1 cellular context compared by ENCODE assay signal in the genomic region with DNA sequence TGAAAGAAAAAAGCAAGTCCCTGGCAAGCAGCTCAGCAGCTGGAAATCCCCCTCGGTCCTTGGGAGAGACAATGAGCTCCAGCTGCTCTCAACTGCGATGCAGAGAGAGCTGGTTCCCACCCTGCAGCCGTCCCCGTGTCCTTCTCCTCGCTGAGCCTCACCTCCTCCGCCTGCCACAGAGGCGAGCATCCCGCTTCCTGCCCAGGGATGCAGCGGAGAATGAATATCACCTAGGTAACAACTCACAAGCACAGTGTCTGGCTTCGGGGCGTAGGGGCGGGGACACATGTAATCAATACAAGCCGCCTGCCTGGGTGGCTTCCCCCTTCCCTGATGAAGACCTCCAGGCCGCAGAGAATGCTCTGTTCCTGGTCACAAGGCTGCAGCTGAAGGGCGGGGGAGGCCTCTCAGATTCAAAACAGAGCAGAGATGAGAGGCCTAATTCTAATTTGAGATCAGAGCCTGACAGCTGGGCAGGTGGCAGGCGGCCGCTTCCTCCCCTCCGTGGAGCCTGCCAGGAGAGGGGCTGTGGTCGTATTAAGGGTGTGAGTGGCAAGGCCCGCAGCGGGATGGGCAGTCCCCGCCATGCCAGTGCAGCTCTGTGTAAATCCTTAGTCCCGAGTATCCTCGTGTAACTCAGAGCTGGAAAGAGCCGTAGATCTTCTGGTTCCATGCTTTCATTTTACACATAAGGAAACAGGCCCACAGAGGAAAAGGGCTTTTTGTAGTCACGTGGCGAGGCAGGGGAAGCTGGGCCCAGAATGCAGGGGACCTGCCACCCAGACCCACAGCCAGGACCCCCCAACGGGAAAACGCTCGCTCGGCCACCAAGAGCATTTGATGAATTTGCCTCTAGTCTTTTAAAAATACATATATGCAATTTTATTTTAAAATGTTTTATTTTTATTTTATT.
TF ChIP-seq lines count a peak whose summit lies in the region.

No MANE protein-coding gene starts in this region.

TF ChIP-seq in GM12878, 131 proteins besides CTCF, POLR2A, EP300 and RAD21 (continued from another document and continues in another):
- TF ChIP-seq, protein P1, sequence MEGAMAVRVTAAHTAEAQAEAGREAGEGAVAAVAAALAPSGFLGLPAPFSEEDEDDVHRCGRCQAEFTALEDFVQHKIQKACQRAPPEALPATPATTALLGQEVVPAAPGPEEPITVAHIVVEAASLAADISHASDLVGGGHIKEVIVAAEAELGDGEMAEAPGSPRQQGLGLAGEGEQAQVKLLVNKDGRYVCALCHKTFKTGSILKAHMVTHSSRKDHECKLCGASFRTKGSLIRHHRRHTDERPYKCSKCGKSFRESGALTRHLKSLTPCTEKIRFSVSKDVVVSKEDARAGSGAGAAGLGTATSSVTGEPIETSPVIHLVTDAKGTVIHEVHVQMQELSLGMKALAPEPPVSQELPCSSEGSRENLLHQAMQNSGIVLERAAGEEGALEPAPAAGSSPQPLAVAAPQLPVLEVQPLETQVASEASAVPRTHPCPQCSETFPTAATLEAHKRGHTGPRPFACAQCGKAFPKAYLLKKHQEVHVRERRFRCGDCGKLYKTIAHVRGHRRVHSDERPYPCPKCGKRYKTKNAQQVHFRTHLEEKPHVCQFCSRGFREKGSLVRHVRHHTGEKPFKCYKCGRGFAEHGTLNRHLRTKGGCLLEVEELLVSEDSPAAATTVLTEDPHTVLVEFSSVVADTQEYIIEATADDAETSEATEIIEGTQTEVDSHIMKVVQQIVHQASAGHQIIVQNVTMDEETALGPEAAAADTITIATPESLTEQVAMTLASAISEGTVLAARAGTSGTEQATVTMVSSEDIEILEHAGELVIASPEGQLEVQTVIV (IDR thresholded peaks at IDR 0.05; ENCODE audit: borderline replicate concordance, partially characterized antibody): no peak
- peak; percentile 88 for TF ChIP-seq TCF12 (IDR thresholded peaks at IDR 0.05; ENCODE audit: low read depth, low read length)
- TF ChIP-seq ZBED1 (IDR thresholded peaks at IDR 0.05; ENCODE audit: borderline replicate concordance): no peak
- TF ChIP-seq, protein P2, sequence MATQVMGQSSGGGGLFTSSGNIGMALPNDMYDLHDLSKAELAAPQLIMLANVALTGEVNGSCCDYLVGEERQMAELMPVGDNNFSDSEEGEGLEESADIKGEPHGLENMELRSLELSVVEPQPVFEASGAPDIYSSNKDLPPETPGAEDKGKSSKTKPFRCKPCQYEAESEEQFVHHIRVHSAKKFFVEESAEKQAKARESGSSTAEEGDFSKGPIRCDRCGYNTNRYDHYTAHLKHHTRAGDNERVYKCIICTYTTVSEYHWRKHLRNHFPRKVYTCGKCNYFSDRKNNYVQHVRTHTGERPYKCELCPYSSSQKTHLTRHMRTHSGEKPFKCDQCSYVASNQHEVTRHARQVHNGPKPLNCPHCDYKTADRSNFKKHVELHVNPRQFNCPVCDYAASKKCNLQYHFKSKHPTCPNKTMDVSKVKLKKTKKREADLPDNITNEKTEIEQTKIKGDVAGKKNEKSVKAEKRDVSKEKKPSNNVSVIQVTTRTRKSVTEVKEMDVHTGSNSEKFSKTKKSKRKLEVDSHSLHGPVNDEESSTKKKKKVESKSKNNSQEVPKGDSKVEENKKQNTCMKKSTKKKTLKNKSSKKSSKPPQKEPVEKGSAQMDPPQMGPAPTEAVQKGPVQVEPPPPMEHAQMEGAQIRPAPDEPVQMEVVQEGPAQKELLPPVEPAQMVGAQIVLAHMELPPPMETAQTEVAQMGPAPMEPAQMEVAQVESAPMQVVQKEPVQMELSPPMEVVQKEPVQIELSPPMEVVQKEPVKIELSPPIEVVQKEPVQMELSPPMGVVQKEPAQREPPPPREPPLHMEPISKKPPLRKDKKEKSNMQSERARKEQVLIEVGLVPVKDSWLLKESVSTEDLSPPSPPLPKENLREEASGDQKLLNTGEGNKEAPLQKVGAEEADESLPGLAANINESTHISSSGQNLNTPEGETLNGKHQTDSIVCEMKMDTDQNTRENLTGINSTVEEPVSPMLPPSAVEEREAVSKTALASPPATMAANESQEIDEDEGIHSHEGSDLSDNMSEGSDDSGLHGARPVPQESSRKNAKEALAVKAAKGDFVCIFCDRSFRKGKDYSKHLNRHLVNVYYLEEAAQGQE (IDR thresholded peaks at IDR 0.05; ENCODE audit: low read depth, low read length): no peak
- no peak for TF ChIP-seq PAX5 (IDR thresholded peaks at IDR 0.05; ENCODE audit: borderline replicate concordance, low read depth, low read length)
- TF ChIP-seq BRCA1 (IDR thresholded peaks at IDR 0.05; ENCODE audit: low read depth, low read length): no peak
- no peak for TF ChIP-seq KLF5 (IDR thresholded peaks at IDR 0.05; ENCODE audit: partially characterized antibody)
- no peak for TF ChIP-seq CBX5 (IDR thresholded peaks at IDR 0.05; ENCODE audit: low read depth)
- peak in 1 of 2 experiments; percentile 50; a peak in 2 of 4 replicates for TF ChIP-seq ETV6 (conservative IDR thresholded peaks at IDR 0.05 in 1 of 2, IDR thresholded peaks at IDR 0.05 in 1 of 2; ENCODE audit: borderline replicate concordance in 1 of 2, low read depth in 1 of 2)
- no peak for TF ChIP-seq SREBF2 (IDR thresholded peaks at IDR 0.05; ENCODE audit: low read length)
- no peak for TF ChIP-seq CREB1 (IDR thresholded peaks at IDR 0.05; ENCODE audit: low read depth)
- TF ChIP-seq, protein P3, sequence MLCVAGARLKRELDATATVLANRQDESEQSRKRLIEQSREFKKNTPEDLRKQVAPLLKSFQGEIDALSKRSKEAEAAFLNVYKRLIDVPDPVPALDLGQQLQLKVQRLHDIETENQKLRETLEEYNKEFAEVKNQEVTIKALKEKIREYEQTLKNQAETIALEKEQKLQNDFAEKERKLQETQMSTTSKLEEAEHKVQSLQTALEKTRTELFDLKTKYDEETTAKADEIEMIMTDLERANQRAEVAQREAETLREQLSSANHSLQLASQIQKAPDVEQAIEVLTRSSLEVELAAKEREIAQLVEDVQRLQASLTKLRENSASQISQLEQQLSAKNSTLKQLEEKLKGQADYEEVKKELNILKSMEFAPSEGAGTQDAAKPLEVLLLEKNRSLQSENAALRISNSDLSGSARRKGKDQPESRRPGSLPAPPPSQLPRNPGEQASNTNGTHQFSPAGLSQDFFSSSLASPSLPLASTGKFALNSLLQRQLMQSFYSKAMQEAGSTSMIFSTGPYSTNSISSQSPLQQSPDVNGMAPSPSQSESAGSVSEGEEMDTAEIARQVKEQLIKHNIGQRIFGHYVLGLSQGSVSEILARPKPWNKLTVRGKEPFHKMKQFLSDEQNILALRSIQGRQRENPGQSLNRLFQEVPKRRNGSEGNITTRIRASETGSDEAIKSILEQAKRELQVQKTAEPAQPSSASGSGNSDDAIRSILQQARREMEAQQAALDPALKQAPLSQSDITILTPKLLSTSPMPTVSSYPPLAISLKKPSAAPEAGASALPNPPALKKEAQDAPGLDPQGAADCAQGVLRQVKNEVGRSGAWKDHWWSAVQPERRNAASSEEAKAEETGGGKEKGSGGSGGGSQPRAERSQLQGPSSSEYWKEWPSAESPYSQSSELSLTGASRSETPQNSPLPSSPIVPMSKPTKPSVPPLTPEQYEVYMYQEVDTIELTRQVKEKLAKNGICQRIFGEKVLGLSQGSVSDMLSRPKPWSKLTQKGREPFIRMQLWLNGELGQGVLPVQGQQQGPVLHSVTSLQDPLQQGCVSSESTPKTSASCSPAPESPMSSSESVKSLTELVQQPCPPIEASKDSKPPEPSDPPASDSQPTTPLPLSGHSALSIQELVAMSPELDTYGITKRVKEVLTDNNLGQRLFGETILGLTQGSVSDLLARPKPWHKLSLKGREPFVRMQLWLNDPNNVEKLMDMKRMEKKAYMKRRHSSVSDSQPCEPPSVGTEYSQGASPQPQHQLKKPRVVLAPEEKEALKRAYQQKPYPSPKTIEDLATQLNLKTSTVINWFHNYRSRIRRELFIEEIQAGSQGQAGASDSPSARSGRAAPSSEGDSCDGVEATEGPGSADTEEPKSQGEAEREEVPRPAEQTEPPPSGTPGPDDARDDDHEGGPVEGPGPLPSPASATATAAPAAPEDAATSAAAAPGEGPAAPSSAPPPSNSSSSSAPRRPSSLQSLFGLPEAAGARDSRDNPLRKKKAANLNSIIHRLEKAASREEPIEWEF (IDR thresholded peaks at IDR 0.05; ENCODE audit: insufficient replicate concordance, low read depth, low read length): peak; percentile 96
- no peak for TF ChIP-seq HDAC6 (IDR thresholded peaks at IDR 0.05; ENCODE audit: unreplicated experiment)
- TF ChIP-seq JUNB (IDR thresholded peaks at IDR 0.05): no peak; the same call in 1 of the 2 replicates
- TF ChIP-seq, protein P4, sequence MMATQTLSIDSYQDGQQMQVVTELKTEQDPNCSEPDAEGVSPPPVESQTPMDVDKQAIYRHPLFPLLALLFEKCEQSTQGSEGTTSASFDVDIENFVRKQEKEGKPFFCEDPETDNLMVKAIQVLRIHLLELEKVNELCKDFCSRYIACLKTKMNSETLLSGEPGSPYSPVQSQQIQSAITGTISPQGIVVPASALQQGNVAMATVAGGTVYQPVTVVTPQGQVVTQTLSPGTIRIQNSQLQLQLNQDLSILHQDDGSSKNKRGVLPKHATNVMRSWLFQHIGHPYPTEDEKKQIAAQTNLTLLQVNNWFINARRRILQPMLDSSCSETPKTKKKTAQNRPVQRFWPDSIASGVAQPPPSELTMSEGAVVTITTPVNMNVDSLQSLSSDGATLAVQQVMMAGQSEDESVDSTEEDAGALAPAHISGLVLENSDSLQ (IDR thresholded peaks at IDR 0.05): peak; percentile 86
- TF ChIP-seq ZNF622 (IDR thresholded peaks at IDR 0.05): no peak
- 0 out of 2 replicates have a peak, but pooled peaks have one; percentile 30 for TF ChIP-seq ASH2L (IDR thresholded peaks at IDR 0.05; ENCODE audit: borderline replicate concordance, low read depth)
- TF ChIP-seq NFYA (IDR thresholded peaks at IDR 0.05; ENCODE audit: borderline replicate concordance, low read depth, low read length): no peak
- no peak for TF ChIP-seq STAT1 (conservative IDR thresholded peaks at IDR 0.05)
- no peak for TF ChIP-seq CHD4 (IDR thresholded peaks at IDR 0.05)
- no peak for TF ChIP-seq YBX1 (IDR thresholded peaks at IDR 0.05)
- no peak for TF ChIP-seq SMAD1 (IDR thresholded peaks at IDR 0.05; ENCODE audit: low read depth, partially characterized antibody)
- TF ChIP-seq WRNIP1 (IDR thresholded peaks at IDR 0.05; ENCODE audit: borderline replicate concordance, low read depth, low read length): no peak
- TF ChIP-seq TCF7 (IDR thresholded peaks at IDR 0.05; ENCODE audit: borderline replicate concordance): no peak
- TF ChIP-seq, protein P5, sequence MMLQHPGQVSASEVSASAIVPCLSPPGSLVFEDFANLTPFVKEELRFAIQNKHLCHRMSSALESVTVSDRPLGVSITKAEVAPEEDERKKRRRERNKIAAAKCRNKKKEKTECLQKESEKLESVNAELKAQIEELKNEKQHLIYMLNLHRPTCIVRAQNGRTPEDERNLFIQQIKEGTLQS (IDR thresholded peaks at IDR 0.05; ENCODE audit: borderline replicate concordance, extremely low read depth, low read depth, low read length): no peak
- no peak for TF ChIP-seq NFXL1 (IDR thresholded peaks at IDR 0.05; ENCODE audit: borderline replicate concordance)
- 0 out of 2 replicates have a peak, but pooled peaks have one; percentile 48 for TF ChIP-seq RUNX3 (IDR thresholded peaks at IDR 0.05; ENCODE audit: low read length)
- no peak; the same call in 1 of the 2 replicates for TF ChIP-seq HCFC1 (IDR thresholded peaks at IDR 0.05; ENCODE audit: low read length)
- TF ChIP-seq TAF1 (IDR thresholded peaks at IDR 0.05; ENCODE audit: borderline replicate concordance, low read depth, low read length): peak; percentile 40; the same call in 1 of the 2 replicates
- TF ChIP-seq, protein P6, sequence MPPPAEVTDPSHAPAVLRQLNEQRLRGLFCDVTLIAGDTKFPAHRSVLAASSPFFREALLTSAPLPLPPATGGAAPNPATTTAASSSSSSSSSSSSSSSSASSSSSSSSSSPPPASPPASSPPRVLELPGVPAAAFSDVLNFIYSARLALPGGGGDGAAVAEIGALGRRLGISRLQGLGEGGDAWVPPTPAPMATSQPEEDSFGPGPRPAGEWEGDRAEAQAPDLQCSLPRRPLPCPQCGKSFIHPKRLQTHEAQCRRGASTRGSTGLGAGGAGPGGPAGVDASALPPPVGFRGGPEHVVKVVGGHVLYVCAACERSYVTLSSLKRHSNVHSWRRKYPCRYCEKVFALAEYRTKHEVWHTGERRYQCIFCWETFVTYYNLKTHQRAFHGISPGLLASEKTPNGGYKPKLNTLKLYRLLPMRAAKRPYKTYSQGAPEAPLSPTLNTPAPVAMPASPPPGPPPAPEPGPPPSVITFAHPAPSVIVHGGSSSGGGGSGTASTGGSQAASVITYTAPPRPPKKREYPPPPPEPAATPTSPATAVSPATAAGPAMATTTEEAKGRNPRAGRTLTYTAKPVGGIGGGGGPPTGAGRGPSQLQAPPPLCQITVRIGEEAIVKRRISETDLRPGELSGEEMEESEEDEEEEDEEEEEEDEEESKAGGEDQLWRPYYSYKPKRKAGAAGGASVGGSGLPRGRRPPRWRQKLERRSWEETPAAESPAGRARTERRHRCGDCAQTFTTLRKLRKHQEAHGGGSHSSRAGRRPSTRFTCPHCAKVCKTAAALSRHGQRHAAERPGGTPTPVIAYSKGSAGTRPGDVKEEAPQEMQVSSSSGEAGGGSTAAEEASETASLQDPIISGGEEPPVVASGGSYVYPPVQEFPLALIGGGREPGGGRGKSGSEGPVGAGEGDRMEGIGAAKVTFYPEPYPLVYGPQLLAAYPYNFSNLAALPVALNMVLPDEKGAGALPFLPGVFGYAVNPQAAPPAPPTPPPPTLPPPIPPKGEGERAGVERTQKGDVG (CRISPR knock-in tag; IDR thresholded peaks at IDR 0.05): no peak
- TF ChIP-seq IKZF1 (conservative IDR thresholded peaks at IDR 0.05): peak; percentile 95
- no peak for TF ChIP-seq EZH2 (IDR thresholded peaks at IDR 0.05; ENCODE audit: borderline replicate concordance, control insufficient read depth, low read depth, low read length)
- 0 out of 2 replicates have a peak, but pooled peaks have one; percentile 44 for TF ChIP-seq RCOR1 (conservative IDR thresholded peaks at IDR 0.05; ENCODE audit: low read depth, low read length)
- TF ChIP-seq, protein P7, sequence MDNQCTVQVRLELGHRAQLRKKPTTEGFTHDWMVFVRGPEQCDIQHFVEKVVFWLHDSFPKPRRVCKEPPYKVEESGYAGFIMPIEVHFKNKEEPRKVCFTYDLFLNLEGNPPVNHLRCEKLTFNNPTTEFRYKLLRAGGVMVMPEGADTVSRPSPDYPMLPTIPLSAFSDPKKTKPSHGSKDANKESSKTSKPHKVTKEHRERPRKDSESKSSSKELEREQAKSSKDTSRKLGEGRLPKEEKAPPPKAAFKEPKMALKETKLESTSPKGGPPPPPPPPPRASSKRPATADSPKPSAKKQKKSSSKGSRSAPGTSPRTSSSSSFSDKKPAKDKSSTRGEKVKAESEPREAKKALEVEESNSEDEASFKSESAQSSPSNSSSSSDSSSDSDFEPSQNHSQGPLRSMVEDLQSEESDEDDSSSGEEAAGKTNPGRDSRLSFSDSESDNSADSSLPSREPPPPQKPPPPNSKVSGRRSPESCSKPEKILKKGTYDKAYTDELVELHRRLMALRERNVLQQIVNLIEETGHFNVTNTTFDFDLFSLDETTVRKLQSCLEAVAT (IDR thresholded peaks at IDR 0.05): peak; percentile 2; the same call in 1 of the 2 replicates
- no peak for TF ChIP-seq FOS (IDR thresholded peaks at IDR 0.05; ENCODE audit: borderline replicate concordance, extremely low read depth, insufficient read length)
- TF ChIP-seq ZNF207 (IDR thresholded peaks at IDR 0.05; ENCODE audit: borderline replicate concordance): no peak
- TF ChIP-seq DPF2 (IDR thresholded peaks at IDR 0.05): peak; percentile 79
- peak; percentile 6; the same call in 1 of the 3 replicates for TF ChIP-seq POU2F2 (IDR thresholded peaks at IDR 0.05; ENCODE audit: borderline replicate concordance, low read depth, low read length)
